ENCODE assay signal across 1 cellular context in genomic region chr19:11113140-11113708, GRCh38.
TF ChIP-seq lines count a peak whose summit lies in the region.

No MANE protein-coding gene starts in this region.

TF ChIP-seq in HepG2, 621 proteins besides CTCF, POLR2A, EP300 and RAD21:
- TF ChIP-seq AKAP8 (CRISPR knock-in tag; IDR thresholded peaks at IDR 0.05): no peak
- TF ChIP-seq RBM22 (optimal IDR thresholded peaks at IDR 0.05; ENCODE audit: low read length): peak; percentile 36
- no peak for TF ChIP-seq KDM6A (CRISPR knock-in tag; IDR thresholded peaks at IDR 0.05; ENCODE audit: low read depth)
- peak; percentile 40 for TF ChIP-seq AGO2 (optimal IDR thresholded peaks at IDR 0.05; ENCODE audit: low read depth, low read length)
- TF ChIP-seq, protein P1, sequence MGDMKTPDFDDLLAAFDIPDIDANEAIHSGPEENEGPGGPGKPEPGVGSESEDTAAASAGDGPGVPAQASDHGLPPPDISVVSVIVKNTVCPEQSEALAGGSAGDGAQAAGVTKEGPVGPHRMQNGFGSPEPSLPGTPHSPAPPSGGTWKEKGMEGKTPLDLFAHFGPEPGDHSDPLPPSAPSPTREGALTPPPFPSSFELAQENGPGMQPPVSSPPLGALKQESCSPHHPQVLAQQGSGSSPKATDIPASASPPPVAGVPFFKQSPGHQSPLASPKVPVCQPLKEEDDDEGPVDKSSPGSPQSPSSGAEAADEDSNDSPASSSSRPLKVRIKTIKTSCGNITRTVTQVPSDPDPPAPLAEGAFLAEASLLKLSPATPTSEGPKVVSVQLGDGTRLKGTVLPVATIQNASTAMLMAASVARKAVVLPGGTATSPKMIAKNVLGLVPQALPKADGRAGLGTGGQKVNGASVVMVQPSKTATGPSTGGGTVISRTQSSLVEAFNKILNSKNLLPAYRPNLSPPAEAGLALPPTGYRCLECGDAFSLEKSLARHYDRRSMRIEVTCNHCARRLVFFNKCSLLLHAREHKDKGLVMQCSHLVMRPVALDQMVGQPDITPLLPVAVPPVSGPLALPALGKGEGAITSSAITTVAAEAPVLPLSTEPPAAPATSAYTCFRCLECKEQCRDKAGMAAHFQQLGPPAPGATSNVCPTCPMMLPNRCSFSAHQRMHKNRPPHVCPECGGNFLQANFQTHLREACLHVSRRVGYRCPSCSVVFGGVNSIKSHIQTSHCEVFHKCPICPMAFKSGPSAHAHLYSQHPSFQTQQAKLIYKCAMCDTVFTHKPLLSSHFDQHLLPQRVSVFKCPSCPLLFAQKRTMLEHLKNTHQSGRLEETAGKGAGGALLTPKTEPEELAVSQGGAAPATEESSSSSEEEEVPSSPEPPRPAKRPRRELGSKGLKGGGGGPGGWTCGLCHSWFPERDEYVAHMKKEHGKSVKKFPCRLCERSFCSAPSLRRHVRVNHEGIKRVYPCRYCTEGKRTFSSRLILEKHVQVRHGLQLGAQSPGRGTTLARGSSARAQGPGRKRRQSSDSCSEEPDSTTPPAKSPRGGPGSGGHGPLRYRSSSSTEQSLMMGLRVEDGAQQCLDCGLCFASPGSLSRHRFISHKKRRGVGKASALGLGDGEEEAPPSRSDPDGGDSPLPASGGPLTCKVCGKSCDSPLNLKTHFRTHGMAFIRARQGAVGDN (CRISPR knock-in tag; IDR thresholded peaks at IDR 0.05): 0 out of 2 replicates have a peak, but pooled peaks have one; percentile 3
- TF ChIP-seq ZFP36L1 (CRISPR knock-in tag; IDR thresholded peaks at IDR 0.05): no peak
- no peak for TF ChIP-seq ISX (CRISPR knock-in tag; conservative IDR thresholded peaks at IDR 0.05)
- no peak for TF ChIP-seq MAFG (CRISPR knock-in tag; IDR thresholded peaks at IDR 0.05)
- no peak for TF ChIP-seq JUND (CRISPR knock-in tag; IDR thresholded peaks at IDR 0.05)
- no peak for TF ChIP-seq ZBTB44 (CRISPR knock-in tag; IDR thresholded peaks at IDR 0.05)
- no peak for TF ChIP-seq TRIM22 (IDR thresholded peaks at IDR 0.05)
- no peak for TF ChIP-seq RELA (CRISPR knock-in tag; IDR thresholded peaks at IDR 0.05)
